1 cellular context compared by ENCODE assay signal in the genomic region with DNA sequence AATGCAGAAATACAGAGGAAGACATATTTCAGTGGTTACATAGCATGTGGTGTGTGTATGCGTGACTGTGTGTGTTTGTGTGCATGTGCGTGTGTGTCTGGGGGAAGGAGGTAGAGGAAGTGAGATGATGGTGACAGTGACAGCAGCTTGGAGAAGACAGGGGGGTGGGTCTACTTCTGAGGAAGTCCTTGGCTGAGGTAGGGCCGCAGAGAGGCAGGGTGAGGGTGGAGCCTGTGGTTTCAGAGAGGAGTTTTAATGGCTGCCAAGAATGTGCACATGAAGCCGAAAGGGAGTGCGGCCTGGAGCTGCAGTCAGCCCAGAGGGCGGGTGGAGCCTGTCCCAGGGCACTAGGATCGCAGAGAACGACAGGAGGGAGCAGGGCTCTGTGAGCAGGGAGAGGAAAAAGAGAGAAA.
A peak's percentile ranks its signal among the peaks of the same experiment; 100 is the strongest.
TF ChIP-seq lines count a peak whose summit lies in the region.

No MANE protein-coding gene starts in this region.

TF ChIP-seq in K562, 482 proteins besides CTCF, POLR2A, EP300 and RAD21 (continued from another document and continues in another):
- TF ChIP-seq, protein P1, sequence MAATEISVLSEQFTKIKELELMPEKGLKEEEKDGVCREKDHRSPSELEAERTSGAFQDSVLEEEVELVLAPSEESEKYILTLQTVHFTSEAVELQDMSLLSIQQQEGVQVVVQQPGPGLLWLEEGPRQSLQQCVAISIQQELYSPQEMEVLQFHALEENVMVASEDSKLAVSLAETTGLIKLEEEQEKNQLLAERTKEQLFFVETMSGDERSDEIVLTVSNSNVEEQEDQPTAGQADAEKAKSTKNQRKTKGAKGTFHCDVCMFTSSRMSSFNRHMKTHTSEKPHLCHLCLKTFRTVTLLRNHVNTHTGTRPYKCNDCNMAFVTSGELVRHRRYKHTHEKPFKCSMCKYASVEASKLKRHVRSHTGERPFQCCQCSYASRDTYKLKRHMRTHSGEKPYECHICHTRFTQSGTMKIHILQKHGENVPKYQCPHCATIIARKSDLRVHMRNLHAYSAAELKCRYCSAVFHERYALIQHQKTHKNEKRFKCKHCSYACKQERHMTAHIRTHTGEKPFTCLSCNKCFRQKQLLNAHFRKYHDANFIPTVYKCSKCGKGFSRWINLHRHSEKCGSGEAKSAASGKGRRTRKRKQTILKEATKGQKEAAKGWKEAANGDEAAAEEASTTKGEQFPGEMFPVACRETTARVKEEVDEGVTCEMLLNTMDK (IDR thresholded peaks at IDR 0.05; ENCODE audit: borderline replicate concordance, insufficient read depth, low read depth, low read length, poor library complexity, severe bottlenecking): no peak
- TF ChIP-seq ZNF785 (CRISPR knock-in tag; IDR thresholded peaks at IDR 0.05) (no peak), POLR2AphosphoS2 (IDR thresholded peaks at IDR 0.05; ENCODE audit: low read length) (no peak), CHD2 (IDR thresholded peaks at IDR 0.05; ENCODE audit: low read depth, low read length) (no peak), CC2D1A (IDR thresholded peaks at IDR 0.05) (no peak), ZNF384 (IDR thresholded peaks at IDR 0.05; ENCODE audit: low read depth, low read length) (no peak), TAF7 (tag; IDR thresholded peaks at IDR 0.05) (peak; percentile 82; the same call in 1 of the 2 replicates), FOS (IDR thresholded peaks at IDR 0.05; ENCODE audit: extremely low read depth, insufficient read length) (no peak), PML (IDR thresholded peaks at IDR 0.05; ENCODE audit: low read length) (no peak), ZNF764 (CRISPR knock-in tag; IDR thresholded peaks at IDR 0.05; ENCODE audit: low read depth) (no peak), TRIM28 (IDR thresholded peaks at IDR 0.05) (no peak), KLF1 (tag; IDR thresholded peaks at IDR 0.05) (no peak), MEIS2 (IDR thresholded peaks at IDR 0.05; ENCODE audit: partially characterized antibody) (peak; percentile 67), ZNF133 (CRISPR knock-in tag; IDR thresholded peaks at IDR 0.05) (no peak), CBX3 (IDR thresholded peaks at IDR 0.05; ENCODE audit: borderline replicate concordance in 1 of 2, low read length in 2 of 2) (no peak), RHOXF2B (CRISPR knock-in tag; conservative IDR thresholded peaks at IDR 0.05) (no peak), KAT7 (CRISPR knock-in tag; IDR thresholded peaks at IDR 0.05; ENCODE audit: borderline replicate concordance) (no peak), ZFP1 (CRISPR knock-in tag; IDR thresholded peaks at IDR 0.05) (no peak), XRCC4 (IDR thresholded peaks at IDR 0.05; ENCODE audit: extremely low read depth, insufficient read depth, insufficient read length) (no peak), ZNF707 (CRISPR knock-in tag; conservative IDR thresholded peaks at IDR 0.05) (no peak), BRD9 (IDR thresholded peaks at IDR 0.05; ENCODE audit: low read depth, partially characterized antibody) (no peak), TOE1 (IDR thresholded peaks at IDR 0.05; ENCODE audit: borderline replicate concordance) (0 out of 2 replicates have a peak, but pooled peaks have one; percentile 37), TOE1 (CRISPR knock-in tag; IDR thresholded peaks at IDR 0.05; ENCODE audit: borderline replicate concordance, low read depth) (no peak), JUN (IDR thresholded peaks at IDR 0.05; ENCODE audit: borderline replicate concordance, low read depth, low read length) (no peak), JUN (CRISPR knock-in tag; IDR thresholded peaks at IDR 0.05; ENCODE audit: borderline replicate concordance) (no peak), BRF1 (IDR thresholded peaks at IDR 0.05; ENCODE audit: borderline replicate concordance, extremely low read depth, insufficient read length) (no peak), ZNF175 (CRISPR knock-in tag; IDR thresholded peaks at IDR 0.05; ENCODE audit: low read depth) (no peak), ZNF445 (CRISPR knock-in tag; IDR thresholded peaks at IDR 0.05; ENCODE audit: low read depth) (no peak), CHCHD3 (CRISPR knock-in tag; IDR thresholded peaks at IDR 0.05) (no peak), PHB (CRISPR knock-in tag; IDR thresholded peaks at IDR 0.05) (no peak), MAFG (tag; conservative IDR thresholded peaks at IDR 0.05) (no peak), IRF2 (CRISPR knock-in tag; IDR thresholded peaks at IDR 0.05) (no peak), POLR2H (tag; IDR thresholded peaks at IDR 0.05; ENCODE audit: low read depth) (no peak), ZSCAN32 (CRISPR knock-in tag; IDR thresholded peaks at IDR 0.05) (no peak), JUND (IDR thresholded peaks at IDR 0.05; ENCODE audit: borderline replicate concordance, low read depth, low read length) (no peak), JUND (tag; IDR thresholded peaks at IDR 0.05; ENCODE audit: borderline replicate concordance, low read depth, low read length) (peak; percentile 34; the same call in 1 of the 3 replicates), ZNF584 (CRISPR knock-in tag; IDR thresholded peaks at IDR 0.05; ENCODE audit: low read depth) (no peak)
- TF ChIP-seq, protein P2, sequence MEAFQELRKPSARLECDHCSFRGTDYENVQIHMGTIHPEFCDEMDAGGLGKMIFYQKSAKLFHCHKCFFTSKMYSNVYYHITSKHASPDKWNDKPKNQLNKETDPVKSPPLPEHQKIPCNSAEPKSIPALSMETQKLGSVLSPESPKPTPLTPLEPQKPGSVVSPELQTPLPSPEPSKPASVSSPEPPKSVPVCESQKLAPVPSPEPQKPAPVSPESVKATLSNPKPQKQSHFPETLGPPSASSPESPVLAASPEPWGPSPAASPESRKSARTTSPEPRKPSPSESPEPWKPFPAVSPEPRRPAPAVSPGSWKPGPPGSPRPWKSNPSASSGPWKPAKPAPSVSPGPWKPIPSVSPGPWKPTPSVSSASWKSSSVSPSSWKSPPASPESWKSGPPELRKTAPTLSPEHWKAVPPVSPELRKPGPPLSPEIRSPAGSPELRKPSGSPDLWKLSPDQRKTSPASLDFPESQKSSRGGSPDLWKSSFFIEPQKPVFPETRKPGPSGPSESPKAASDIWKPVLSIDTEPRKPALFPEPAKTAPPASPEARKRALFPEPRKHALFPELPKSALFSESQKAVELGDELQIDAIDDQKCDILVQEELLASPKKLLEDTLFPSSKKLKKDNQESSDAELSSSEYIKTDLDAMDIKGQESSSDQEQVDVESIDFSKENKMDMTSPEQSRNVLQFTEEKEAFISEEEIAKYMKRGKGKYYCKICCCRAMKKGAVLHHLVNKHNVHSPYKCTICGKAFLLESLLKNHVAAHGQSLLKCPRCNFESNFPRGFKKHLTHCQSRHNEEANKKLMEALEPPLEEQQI (IDR thresholded peaks at IDR 0.05): no peak
- TF ChIP-seq, protein P3, sequence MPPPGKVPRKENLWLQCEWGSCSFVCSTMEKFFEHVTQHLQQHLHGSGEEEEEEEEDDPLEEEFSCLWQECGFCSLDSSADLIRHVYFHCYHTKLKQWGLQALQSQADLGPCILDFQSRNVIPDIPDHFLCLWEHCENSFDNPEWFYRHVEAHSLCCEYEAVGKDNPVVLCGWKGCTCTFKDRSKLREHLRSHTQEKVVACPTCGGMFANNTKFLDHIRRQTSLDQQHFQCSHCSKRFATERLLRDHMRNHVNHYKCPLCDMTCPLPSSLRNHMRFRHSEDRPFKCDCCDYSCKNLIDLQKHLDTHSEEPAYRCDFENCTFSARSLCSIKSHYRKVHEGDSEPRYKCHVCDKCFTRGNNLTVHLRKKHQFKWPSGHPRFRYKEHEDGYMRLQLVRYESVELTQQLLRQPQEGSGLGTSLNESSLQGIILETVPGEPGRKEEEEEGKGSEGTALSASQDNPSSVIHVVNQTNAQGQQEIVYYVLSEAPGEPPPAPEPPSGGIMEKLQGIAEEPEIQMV (tag; conservative IDR thresholded peaks at IDR 0.05; ENCODE audit: low read depth): 0 out of 2 replicates have a peak, but pooled peaks have one; percentile 20
- TF ChIP-seq, protein P4, sequence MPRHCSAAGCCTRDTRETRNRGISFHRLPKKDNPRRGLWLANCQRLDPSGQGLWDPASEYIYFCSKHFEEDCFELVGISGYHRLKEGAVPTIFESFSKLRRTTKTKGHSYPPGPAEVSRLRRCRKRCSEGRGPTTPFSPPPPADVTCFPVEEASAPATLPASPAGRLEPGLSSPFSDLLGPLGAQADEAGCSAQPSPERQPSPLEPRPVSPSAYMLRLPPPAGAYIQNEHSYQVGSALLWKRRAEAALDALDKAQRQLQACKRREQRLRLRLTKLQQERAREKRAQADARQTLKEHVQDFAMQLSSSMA (CRISPR knock-in tag; IDR thresholded peaks at IDR 0.05): no peak
- TF ChIP-seq, protein P5, sequence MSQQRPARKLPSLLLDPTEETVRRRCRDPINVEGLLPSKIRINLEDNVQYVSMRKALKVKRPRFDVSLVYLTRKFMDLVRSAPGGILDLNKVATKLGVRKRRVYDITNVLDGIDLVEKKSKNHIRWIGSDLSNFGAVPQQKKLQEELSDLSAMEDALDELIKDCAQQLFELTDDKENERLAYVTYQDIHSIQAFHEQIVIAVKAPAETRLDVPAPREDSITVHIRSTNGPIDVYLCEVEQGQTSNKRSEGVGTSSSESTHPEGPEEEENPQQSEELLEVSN (IDR thresholded peaks at IDR 0.05; ENCODE audit: borderline replicate concordance in 1 of 2, extremely low read depth in 1 of 2, insufficient read depth in 1 of 2, insufficient read length in 1 of 2, low read depth in 1 of 2, low read length in 1 of 2, poor library complexity in 1 of 2, severe bottlenecking in 1 of 2): peak in 1 of 2 experiments; percentile 11
- TF ChIP-seq, protein P6, sequence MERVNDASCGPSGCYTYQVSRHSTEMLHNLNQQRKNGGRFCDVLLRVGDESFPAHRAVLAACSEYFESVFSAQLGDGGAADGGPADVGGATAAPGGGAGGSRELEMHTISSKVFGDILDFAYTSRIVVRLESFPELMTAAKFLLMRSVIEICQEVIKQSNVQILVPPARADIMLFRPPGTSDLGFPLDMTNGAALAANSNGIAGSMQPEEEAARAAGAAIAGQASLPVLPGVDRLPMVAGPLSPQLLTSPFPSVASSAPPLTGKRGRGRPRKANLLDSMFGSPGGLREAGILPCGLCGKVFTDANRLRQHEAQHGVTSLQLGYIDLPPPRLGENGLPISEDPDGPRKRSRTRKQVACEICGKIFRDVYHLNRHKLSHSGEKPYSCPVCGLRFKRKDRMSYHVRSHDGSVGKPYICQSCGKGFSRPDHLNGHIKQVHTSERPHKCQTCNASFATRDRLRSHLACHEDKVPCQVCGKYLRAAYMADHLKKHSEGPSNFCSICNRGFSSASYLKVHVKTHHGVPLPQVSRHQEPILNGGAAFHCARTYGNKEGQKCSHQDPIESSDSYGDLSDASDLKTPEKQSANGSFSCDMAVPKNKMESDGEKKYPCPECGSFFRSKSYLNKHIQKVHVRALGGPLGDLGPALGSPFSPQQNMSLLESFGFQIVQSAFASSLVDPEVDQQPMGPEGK (CRISPR knock-in tag; IDR thresholded peaks at IDR 0.05; ENCODE audit: borderline replicate concordance): no peak
- TF ChIP-seq, protein P7, sequence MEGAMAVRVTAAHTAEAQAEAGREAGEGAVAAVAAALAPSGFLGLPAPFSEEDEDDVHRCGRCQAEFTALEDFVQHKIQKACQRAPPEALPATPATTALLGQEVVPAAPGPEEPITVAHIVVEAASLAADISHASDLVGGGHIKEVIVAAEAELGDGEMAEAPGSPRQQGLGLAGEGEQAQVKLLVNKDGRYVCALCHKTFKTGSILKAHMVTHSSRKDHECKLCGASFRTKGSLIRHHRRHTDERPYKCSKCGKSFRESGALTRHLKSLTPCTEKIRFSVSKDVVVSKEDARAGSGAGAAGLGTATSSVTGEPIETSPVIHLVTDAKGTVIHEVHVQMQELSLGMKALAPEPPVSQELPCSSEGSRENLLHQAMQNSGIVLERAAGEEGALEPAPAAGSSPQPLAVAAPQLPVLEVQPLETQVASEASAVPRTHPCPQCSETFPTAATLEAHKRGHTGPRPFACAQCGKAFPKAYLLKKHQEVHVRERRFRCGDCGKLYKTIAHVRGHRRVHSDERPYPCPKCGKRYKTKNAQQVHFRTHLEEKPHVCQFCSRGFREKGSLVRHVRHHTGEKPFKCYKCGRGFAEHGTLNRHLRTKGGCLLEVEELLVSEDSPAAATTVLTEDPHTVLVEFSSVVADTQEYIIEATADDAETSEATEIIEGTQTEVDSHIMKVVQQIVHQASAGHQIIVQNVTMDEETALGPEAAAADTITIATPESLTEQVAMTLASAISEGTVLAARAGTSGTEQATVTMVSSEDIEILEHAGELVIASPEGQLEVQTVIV (CRISPR knock-in tag; IDR thresholded peaks at IDR 0.05; ENCODE audit: borderline replicate concordance): no peak
- TF ChIP-seq, protein P8, sequence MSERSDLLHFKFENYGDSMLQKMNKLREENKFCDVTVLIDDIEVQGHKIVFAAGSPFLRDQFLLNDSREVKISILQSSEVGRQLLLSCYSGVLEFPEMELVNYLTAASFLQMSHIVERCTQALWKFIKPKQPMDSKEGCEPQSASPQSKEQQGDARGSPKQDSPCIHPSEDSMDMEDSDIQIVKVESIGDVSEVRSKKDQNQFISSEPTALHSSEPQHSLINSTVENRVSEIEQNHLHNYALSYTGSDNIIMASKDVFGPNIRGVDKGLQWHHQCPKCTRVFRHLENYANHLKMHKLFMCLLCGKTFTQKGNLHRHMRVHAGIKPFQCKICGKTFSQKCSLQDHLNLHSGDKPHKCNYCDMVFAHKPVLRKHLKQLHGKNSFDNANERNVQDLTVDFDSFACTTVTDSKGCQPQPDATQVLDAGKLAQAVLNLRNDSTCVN (CRISPR knock-in tag; IDR thresholded peaks at IDR 0.05): 0 out of 2 replicates have a peak, but pooled peaks have one; percentile 62
- TF ChIP-seq, protein P9, sequence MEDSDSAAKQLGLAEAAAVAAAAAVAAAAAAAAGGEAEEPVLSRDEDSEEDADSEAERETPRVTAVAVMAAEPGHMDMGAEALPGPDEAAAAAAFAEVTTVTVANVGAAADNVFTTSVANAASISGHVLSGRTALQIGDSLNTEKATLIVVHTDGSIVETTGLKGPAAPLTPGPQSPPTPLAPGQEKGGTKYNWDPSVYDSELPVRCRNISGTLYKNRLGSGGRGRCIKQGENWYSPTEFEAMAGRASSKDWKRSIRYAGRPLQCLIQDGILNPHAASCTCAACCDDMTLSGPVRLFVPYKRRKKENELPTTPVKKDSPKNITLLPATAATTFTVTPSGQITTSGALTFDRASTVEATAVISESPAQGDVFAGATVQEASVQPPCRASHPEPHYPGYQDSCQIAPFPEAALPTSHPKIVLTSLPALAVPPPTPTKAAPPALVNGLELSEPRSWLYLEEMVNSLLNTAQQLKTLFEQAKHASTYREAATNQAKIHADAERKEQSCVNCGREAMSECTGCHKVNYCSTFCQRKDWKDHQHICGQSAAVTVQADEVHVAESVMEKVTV (CRISPR knock-in tag; IDR thresholded peaks at IDR 0.05): no peak
